In genomic region chr12:57751788-57752667, GRCh38 we compare ENCODE assay signal across 8 cellular contexts. TPM values are rescaled to one million over a fixed set of nuclear protein-coding genes. Genes with fewer than 3 reads are reported as not detected.
DNase-seq lines count a peak whose midpoint lies in the region; ATAC-seq and TF ChIP-seq lines count a peak whose summit lies in the region.

CDK4 (minus strand) TSS chr12:57752310; CDS start chr12:57751717, 593 bp downstream.

- under 1% methylated on average over 58 of the region's 58 CpGs for WGBS in right cardiac atrium

- H3K4me1 ChIP-seq in ascending aorta (peaks cover 2 to 17% of the 10 kb centered on the region in 2 donors), right cardiac atrium (ENCODE audit: control insufficient read depth, insufficient read depth, low read length) (peaks cover 2% of the 10 kb centered on the region), uterus (peaks cover 0 to 19% of the 10 kb centered on the region in 2 donors)

- peak within 1 kb of the TSS; percentile 96 for H3K4me3 Mint-ChIP-seq in T-helper 2 cell treated with Interferon-gamma antibody and Interleukin-4, amounts not matched to agents 5 μg/mL and 100 μg/mL, for 36 hours

- H3K36me3 Mint-ChIP-seq in T-helper 2 cell treated with Interferon-gamma antibody and Interleukin-4, amounts not matched to agents 5 μg/mL and 100 μg/mL, for 36 hours (ENCODE audit: low read depth), result peaks cover 40% of the 10 kb centered on the region

- intact Hi-C loops in ascending aorta (cut with DNase I) (loop anchor here (1.0 to 5.0 kb wide), 3 partner anchors 8 to 135 kb away; no protein-coding TSS in a partner anchor), right cardiac atrium (cut with DNase I) (no loop called here), uterus (cut with DNase I; ENCODE audit: low total_unique reads) (no loop called here)

- H3K9me3 Mint-ChIP-seq in T-helper 2 cell treated with Interferon-gamma antibody and Interleukin-4, amounts not matched to agents 5 μg/mL and 100 μg/mL, for 36 hours, result no peaks in the 10 kb centered on the region

- H3K4me3 ChIP-seq in ascending aorta, result peak within 1 kb of the TSS; percentile 70 to 77
- peak within 1 kb of the TSS; percentile 58 for H3K4me3 ChIP-seq in right cardiac atrium (ENCODE audit: low read length)
- peak within 1 kb of the TSS; percentile 90 to 92 for H3K4me3 ChIP-seq in uterus

- H3K27me3 Mint-ChIP-seq in T-helper 2 cell treated with Interferon-gamma antibody and Interleukin-4, amounts not matched to agents 5 μg/mL and 100 μg/mL, for 36 hours (ENCODE audit: low read depth), result peaks cover 3% of the 10 kb centered on the region

- peak; percentile 60 to 79 for TF ChIP-seq POLR2A in uterus (IDR thresholded peaks at IDR 0.05)

- peaks cover 46% of the 10 kb centered on the region for H3K4me1 Mint-ChIP-seq in T-helper 2 cell treated with Interferon-gamma antibody and Interleukin-4, amounts not matched to agents 5 μg/mL and 100 μg/mL, for 36 hours (ENCODE audit: low read depth)

- H3K27ac Mint-ChIP-seq in T-helper 2 cell treated with Interferon-gamma antibody and Interleukin-4, amounts not matched to agents 5 μg/mL and 100 μg/mL, for 36 hours, result peak within 1 kb of the TSS; percentile 89

- H3K27me3 ChIP-seq in ascending aorta (no peaks in the 10 kb centered on the region), right cardiac atrium (ENCODE audit: control insufficient read depth, insufficient read depth) (no peaks in the 10 kb centered on the region), uterus (no peaks in the 10 kb centered on the region)

- DNase-seq in NCI-H1930 (lab: John Stamatoyannopoulos, UW) (peak; percentile 98 to 99), ascending aorta (ENCODE audit: low spot score in 2 of 2) (peak; percentile 99 to 100), right cardiac atrium (peak; percentile 100), pulmonary artery endothelial cell (ENCODE audit: low read depth, low spot score) (peak; percentile 99), uterus (peak; percentile 99 to 100)
- peak; percentile 99 for DNase-seq in T-helper 2 cell treated with Interferon-gamma antibody and Interleukin-4, amounts not matched to agents 5 μg/mL and 100 μg/mL, for 36 hours (ENCODE audit: low spot score)

- H3K9me3 ChIP-seq in ascending aorta (no peaks in the 10 kb centered on the region), right cardiac atrium (ENCODE audit: control insufficient read depth, low read length) (no peaks in the 10 kb centered on the region), uterus (no peaks in the 10 kb centered on the region)

- peak within 1 kb of the TSS; percentile 89 for H3K27ac ChIP-seq in ascending aorta
- H3K27ac ChIP-seq in right cardiac atrium (ENCODE audit: low read length), result peak within 1 kb of the TSS; percentile 65
- H3K27ac ChIP-seq in uterus, result peak within 1 kb of the TSS; percentile 87 to 91

- peak; percentile 67 for ATAC-seq in GM18502 (IDR thresholded peaks at IDR 0.05; ENCODE audit: poor library complexity, unreplicated experiment)
- peak; percentile 81 for ATAC-seq in HG02970 (IDR thresholded peaks at IDR 0.05; ENCODE audit: low FRiP score, unreplicated experiment)
- peak; percentile 92 to 94 for ATAC-seq in right cardiac atrium

- no peak for TF ChIP-seq CTCF in ascending aorta (IDR thresholded peaks at IDR 0.05)
- TF ChIP-seq CTCF in uterus (IDR thresholded peaks at IDR 0.05), result peak in 1 of 4 experiments; percentile 36

- H3K36me3 ChIP-seq in ascending aorta (peaks cover 20 to 33% of the 10 kb centered on the region in 2 donors), uterus (no peaks in the 10 kb centered on the region)

RNA-seq across cellular contexts. Expression of gene CDK4, which starts in this region (rescaled TPM):
- total RNA-seq in ascending aorta, result 82.6 TPM
- total RNA-seq in right cardiac atrium, result 10 to 100 TPM; 50.9 to 53.9 (median 53.4) TPM
- polyA plus RNA-seq in right cardiac atrium, result 29.7 TPM
- total RNA-seq in pulmonary artery endothelial cell, result 139 and 181 TPM in 2 replicates
- 100 to 1,000 TPM in 2 of 4 donors, 10 to 100 TPM in 2; 60.0 to 190 (median 110) TPM for total RNA-seq in uterus

Comparison
In these comparisons a context has a peak if more than half of its experiments do, and no peak if none do; other contexts are left out.
1. Peak in every context shown above with its lines: DNase-seq, ATAC-seq, H3K4me3 ChIP-seq and H3K27ac ChIP-seq.